Comparison of ENCODE assay signal across 15 cellular contexts in genomic region chr5:73851782-73852181, GRCh38.
A peak's percentile ranks its signal among the peaks of the same experiment; 100 is the strongest.
DNase-seq lines count a peak whose midpoint lies in the region; ATAC-seq and TF ChIP-seq lines count a peak whose summit lies in the region.
"Had no signal": no experiment of that assay in that cellular context is flagged by ENCODE, and none has a peak within 500 bp of the region (broad histone marks: within the 10 kb centered on the region; RNA-seq: fewer than 3 reads in every experiment).

No MANE protein-coding gene starts in this region.

- H3K9me3 Mint-ChIP-seq in glutamatergic neuron (ENCODE audit: unreplicated experiment) (no peaks in the 10 kb centered on the region), T-cell (no peaks in the 10 kb centered on the region)
- H3K9me3 Mint-ChIP-seq: CD4-positive, alpha-beta memory T cell had no signal

- no TSS peak for BruUV-seq in A673 (replicated peaks; lab: Mats Ljungman, UMichigan)

- H3K27ac ChIP-seq in A673 (ENCODE audit: low read depth, low read length, poor library complexity, severe bottlenecking) = no peak overlapping the region
- H3K27ac ChIP-seq: C4-2B had no signal

- intact Hi-C loops in A673 (cut with micrococcal nuclease; ENCODE audit: unreplicated experiment) = no loop called here

- peak; percentile 19 for DNase-seq in A673 (ENCODE audit: low spot score)
- peak; percentile 5 for DNase-seq in H7
- DNase-seq in NCI-H69 (lab: John Stamatoyannopoulos, UW) = peak; percentile 12
- no peak for DNase-seq in glutamatergic neuron
- DNase-seq in T-cell = no peak
- DNase-seq in GOT3 (lab: John Stamatoyannopoulos, UW) = no peak
- no peak for DNase-seq in A172 (ENCODE audit: low spot score)
- DNase-seq in MG63 = no peak
- DNase-seq: BE2C; CD4-positive, alpha-beta memory T cell; DMS153; DMS79 treated with DMSO at 0.1 percent for 48 hours; EL had no signal

- ATAC-seq in T-cell (replicated peaks in 1 of 4) = no peak
- ATAC-seq: HepG2 had no signal

- TF ChIP-seq CTCF in A673 (conservative IDR thresholded peaks at IDR 0.05; ENCODE audit: low read depth, low read length) = no peak
- no peak for TF ChIP-seq CTCF in glutamatergic neuron (IDR thresholded peaks at IDR 0.05; ENCODE audit: partially characterized antibody, unreplicated experiment)

- H3K27ac Mint-ChIP-seq in glutamatergic neuron (ENCODE audit: unreplicated experiment) = peak overlapping the region; percentile 84
- H3K27ac Mint-ChIP-seq in T-cell = no peak overlapping the region
- H3K27ac Mint-ChIP-seq: CD4-positive, alpha-beta memory T cell had no signal

- H3K4me1 Mint-ChIP-seq in glutamatergic neuron (ENCODE audit: low read depth, unreplicated experiment) (peaks cover 16% of the 10 kb centered on the region), T-cell (no peaks in the 10 kb centered on the region)
- H3K4me1 Mint-ChIP-seq: CD4-positive, alpha-beta memory T cell had no signal

- H3K36me3 Mint-ChIP-seq in glutamatergic neuron (ENCODE audit: unreplicated experiment) (no peaks in the 10 kb centered on the region), T-cell (no peaks in the 10 kb centered on the region)
- H3K36me3 Mint-ChIP-seq: CD4-positive, alpha-beta memory T cell had no signal

- H3K4me3 ChIP-seq in A673 (ENCODE audit: low read depth, low read length, poor library complexity, severe bottlenecking) (no peak overlapping the region), H7 (ENCODE audit: insufficient read depth, low read depth, low read length) (no peak overlapping the region), MG63 (no peak overlapping the region)

- no peaks in the 10 kb centered on the region for H3K4me1 ChIP-seq in A673 (ENCODE audit: insufficient read depth, low read length, poor library complexity, severe bottlenecking)
- H3K4me1 ChIP-seq: BE2C had no signal

- H3K27me3 Mint-ChIP-seq in glutamatergic neuron (ENCODE audit: unreplicated experiment) = peaks cover 2% of the 10 kb centered on the region
- peaks cover 7 to 9% of the 10 kb centered on the region in 2 donors for H3K27me3 Mint-ChIP-seq in T-cell

- peaks cover 4% of the 10 kb centered on the region for H3K27me3 ChIP-seq in A673 (replicated peaks; ENCODE audit: insufficient read depth, low read depth, low read length, poor library complexity)
- H3K27me3 ChIP-seq in H7 (ENCODE audit: control insufficient read depth, insufficient read depth, low read length) = no peaks in the 10 kb centered on the region
- H3K27me3 ChIP-seq in MG63 = no peaks in the 10 kb centered on the region
- H3K27me3 ChIP-seq: BE2C had no signal

- no peaks in the 10 kb centered on the region for H3K9me3 ChIP-seq in A673 (ENCODE audit: low read depth, low read length, poor library complexity, severe bottlenecking)
- H3K9me3 ChIP-seq in MG63 = no peaks in the 10 kb centered on the region
- H3K9me3 ChIP-seq: BE2C had no signal

- H3K4me3 Mint-ChIP-seq in glutamatergic neuron (ENCODE audit: unreplicated experiment) = peak overlapping the region; percentile 26
- H3K4me3 Mint-ChIP-seq in T-cell = no peak overlapping the region
- H3K4me3 Mint-ChIP-seq: CD4-positive, alpha-beta memory T cell had no signal

- POLR2A ChIA-PET in A673 (lab: Charles Lee; ENCODE audit: low non-redundant PET) (no interaction called here), T-cell (lab: Charles Lee) (no interaction called here)

- CTCF ChIA-PET in A673 (lab: Charles Lee) = no interaction called here
- CTCF ChIA-PET in T-cell (lab: Charles Lee) = no interaction called here

- H3K36me3 ChIP-seq in A673 (ENCODE audit: insufficient read depth, low read length, poor library complexity, severe bottlenecking) (no peaks in the 10 kb centered on the region), H7 (replicated peaks; ENCODE audit: control insufficient read depth, insufficient read depth, low read length) (no peaks in the 10 kb centered on the region), MG63 (peaks cover 15% of the 10 kb centered on the region; the same call in 1 of the 2 replicates)

Comparison
In these comparisons a context has a peak if more than half of its experiments do, and no peak if none do; other contexts are left out.
1. DNase-seq: peak in A673 (single experiment), H7 (single experiment) and NCI-H69 (single experiment); none in glutamatergic neuron (single experiment), T-cell (0 of 34), GOT3 (single experiment), A172 (single experiment) and MG63 (single experiment).